Comparison of ENCODE assay signal across 17 cellular contexts in genomic region chr2:99373144-99373543, GRCh38. TPM values are rescaled to one million over a fixed set of nuclear protein-coding genes. Genes with fewer than 3 reads are reported as not detected.
DNase-seq lines count a peak whose midpoint lies in the region; ATAC-seq, FAIRE-seq and TF ChIP-seq lines count a peak whose summit lies in the region.
"Had no signal": no experiment of that assay in that cellular context is flagged by ENCODE, and none has a peak within 500 bp of the region (broad histone marks: within the 10 kb centered on the region; RNA-seq: fewer than 3 reads in every experiment).

No MANE protein-coding gene starts in this region.

- POLR2A ChIA-PET in MCF 10A (lab: Yijun Ruan, JAX): interaction anchor here (1.2 kb wide), 1 partner anchor 36 kb away, joined by 3 read pairs; the partner anchor contains the start of gene EIF5B

- TF ChIP-seq POLR2A in breast epithelium (IDR thresholded peaks at IDR 0.05) (no peak), GM12891 (IDR thresholded peaks at IDR 0.05; ENCODE audit: low read depth, low read length) (no peak)

- H3K9me3 Mint-ChIP-seq in MCF 10A (ENCODE audit: unreplicated experiment) (no peaks in the 10 kb centered on the region), endodermal cell (peaks cover 22% of the 10 kb centered on the region)
- H3K9me3 Mint-ChIP-seq in stimulated activated naive B cell treated with anti-CD40 and anti-IgM and Interleukin-4, amounts not matched to agents 10 μg/mL and 1 μg/mL and 100 μg/mL, for 72 hours: peaks cover 1 to 8% of the 10 kb centered on the region in 2 donors

- CTCF ChIA-PET in MCF 10A (lab: Yijun Ruan, JAX): interaction anchor here (1.0 to 2.8 kb wide), 2 partner anchors 8 to 10 kb away, joined by 3 to 14 read pairs; no protein-coding TSS in a partner anchor

- FAIRE-seq in GM12891 (lab: Jason Lieb, UNC): peak; percentile 13
- FAIRE-seq: G401.6, H54 had no signal

- DNase-seq in MCF 10A (ENCODE audit: unreplicated experiment) (no peak), breast epithelium (ENCODE audit: low spot score in 2 of 2) (no peak), GM12891 (ENCODE audit: insufficient read length, low spot score) (no peak), endodermal cell (no peak), NCI-H2196 (lab: John Stamatoyannopoulos, UW; ENCODE audit: unreplicated experiment) (no peak)
- DNase-seq in stimulated activated naive B cell treated with anti-CD40 and anti-IgM and Interleukin-4, amounts not matched to agents 10 μg/mL and 1 μg/mL and 100 μg/mL, for 72 hours: no peak
- DNase-seq: C1 segment of cervical spinal cord; CD4-positive, alpha-beta memory T cell; COR-L47; DMS153; DND-41; GOT3; HCEC 1CT had no signal

- H3K4me1 ChIP-seq in breast epithelium (no peaks in the 10 kb centered on the region), endodermal cell (ENCODE audit: control insufficient read depth, insufficient read depth, low read length) (no peaks in the 10 kb centered on the region)

- H3K27me3 Mint-ChIP-seq in MCF 10A (ENCODE audit: insufficient read depth, unreplicated experiment) (no peaks in the 10 kb centered on the region), endodermal cell (ENCODE audit: insufficient read depth) (no peaks in the 10 kb centered on the region)
- H3K27me3 Mint-ChIP-seq in stimulated activated naive B cell treated with anti-CD40 and anti-IgM and Interleukin-4, amounts not matched to agents 10 μg/mL and 1 μg/mL and 100 μg/mL, for 72 hours: no peaks in the 10 kb centered on the region
- H3K27me3 Mint-ChIP-seq: CD4-positive, alpha-beta memory T cell had no signal

- no peak for TF ChIP-seq CTCF in MCF 10A (IDR thresholded peaks at IDR 0.05; ENCODE audit: unreplicated experiment)
- no peak for TF ChIP-seq CTCF in breast epithelium (IDR thresholded peaks at IDR 0.05)
- no peak for TF ChIP-seq CTCF in endodermal cell (conservative IDR thresholded peaks at IDR 0.05)

- H3K9me3 ChIP-seq in breast epithelium (no peaks in the 10 kb centered on the region), endodermal cell (ENCODE audit: control insufficient read depth, low read length) (peaks cover 38% of the 10 kb centered on the region)

- no peak overlapping the region for H3K4me3 Mint-ChIP-seq in MCF 10A (ENCODE audit: unreplicated experiment)
- no peak overlapping the region for H3K4me3 Mint-ChIP-seq in endodermal cell
- no peak overlapping the region for H3K4me3 Mint-ChIP-seq in stimulated activated naive B cell treated with anti-CD40 and anti-IgM and Interleukin-4, amounts not matched to agents 10 μg/mL and 1 μg/mL and 100 μg/mL, for 72 hours
- H3K4me3 Mint-ChIP-seq: CD4-positive, alpha-beta memory T cell had no signal

- WGBS in endodermal cell (ENCODE audit: insufficient coverage in 1 of 2, insufficient read length in 1 of 2), 2 experiments: 90 to 100% methylated on average over 1 to 4 of the region's 4 CpGs

- H3K27ac ChIP-seq in breast epithelium (no peak overlapping the region), endodermal cell (ENCODE audit: low read depth, low read length) (no peak overlapping the region)

- no peak overlapping the region for H3K9ac ChIP-seq in endodermal cell (ENCODE audit: extremely low read depth, low read length, poor library complexity, severe bottlenecking)

- peak overlapping the region; percentile 31 for H3K27ac Mint-ChIP-seq in MCF 10A (ENCODE audit: low read depth, unreplicated experiment)
- H3K27ac Mint-ChIP-seq in endodermal cell: no peak overlapping the region
- H3K27ac Mint-ChIP-seq in stimulated activated naive B cell treated with anti-CD40 and anti-IgM and Interleukin-4, amounts not matched to agents 10 μg/mL and 1 μg/mL and 100 μg/mL, for 72 hours: peak overlapping the region; percentile 20

- BruUV-seq in MCF 10A (replicated peaks; lab: Mats Ljungman, UMichigan): no TSS peak

- H3K4me3 ChIP-seq in breast epithelium (no peak overlapping the region), endodermal cell (ENCODE audit: low read length) (peak overlapping the region; percentile 36)
- H3K4me3 ChIP-seq: GM12878 had no signal

- H3K4me1 Mint-ChIP-seq in MCF 10A (ENCODE audit: insufficient read depth, unreplicated experiment) (no peaks in the 10 kb centered on the region), endodermal cell (no peaks in the 10 kb centered on the region)
- H3K4me1 Mint-ChIP-seq in stimulated activated naive B cell treated with anti-CD40 and anti-IgM and Interleukin-4, amounts not matched to agents 10 μg/mL and 1 μg/mL and 100 μg/mL, for 72 hours: no peaks in the 10 kb centered on the region

- H3K27me3 ChIP-seq in breast epithelium: no peaks in the 10 kb centered on the region
- H3K27me3 ChIP-seq in endodermal cell (ENCODE audit: control insufficient read depth, insufficient read depth, low read length, poor library complexity, severe bottlenecking): no peaks in the 10 kb centered on the region

- H3K36me3 Mint-ChIP-seq in MCF 10A (ENCODE audit: insufficient read depth, unreplicated experiment): peaks cover 81% of the 10 kb centered on the region
- H3K36me3 Mint-ChIP-seq in endodermal cell (ENCODE audit: low read depth): peaks cover 79% of the 10 kb centered on the region
- H3K36me3 Mint-ChIP-seq in stimulated activated naive B cell treated with anti-CD40 and anti-IgM and Interleukin-4, amounts not matched to agents 10 μg/mL and 1 μg/mL and 100 μg/mL, for 72 hours: peaks cover 32 to 66% of the 10 kb centered on the region in 2 donors

- H3K36me3 ChIP-seq in breast epithelium (peaks cover 11% of the 10 kb centered on the region), endodermal cell (ENCODE audit: control insufficient read depth, insufficient read depth, low read length) (peaks cover 90% of the 10 kb centered on the region)

- intact Hi-C loops in MCF 10A (cut with micrococcal nuclease): no loop called here
- intact Hi-C loops in breast epithelium (cut with DNase I; ENCODE audit: low total_unique reads): no loop called here

- ATAC-seq in stimulated activated naive B cell treated with anti-CD40 and anti-IgM and Interleukin-4, amounts not matched to agents 10 μg/mL and 1 μg/mL and 100 μg/mL, for 72 hours (replicated peaks): no peak
- no peak for ATAC-seq in GM21515 (IDR thresholded peaks at IDR 0.05; ENCODE audit: unreplicated experiment)
- ATAC-seq: GM12878 had no signal

TF ChIP-seq in GM12891, 5 proteins besides CTCF, POLR2A, EP300 and RAD21:
- TF ChIP-seq SPI1 (IDR thresholded peaks at IDR 0.05; ENCODE audit: low read depth, low read length): no peak
- TF ChIP-seq POU2F2 (IDR thresholded peaks at IDR 0.05; ENCODE audit: low read depth, low read length): no peak
TF ChIP-seq in GM12891: peak in this region for 0.

RNA-seq across cellular contexts. Expression of gene EIF5B, which starts 36.0 kb away (rescaled TPM):
- total RNA-seq in MCF 10A (2022) (45.6 and 55.5 TPM in 2 replicates), breast epithelium (10 to 100 TPM; 32.5 to 53.7 (median 42.3) TPM), endodermal cell (10 to 100 TPM; 54.2 to 63.6 TPM)
- polyA plus RNA-seq in GM12891 (2012; ENCODE audit: low read depth, missing spikeins): 47.7 TPM
- polyA plus RNA-seq in endodermal cell (2013, experiment 1 of 2): 38.9 TPM
- polyA plus RNA-seq in endodermal cell (2013, experiment 2 of 2): 41.2 TPM

RNA-seq across cellular contexts. Expression of gene TXNDC9, which starts 37.0 kb away (rescaled TPM):
- total RNA-seq in MCF 10A (2022) (40.2 and 41.0 TPM in 2 replicates), breast epithelium (10 to 100 TPM; 31.7 to 54.4 (median 47.0) TPM), endodermal cell (10 to 100 TPM; 32.7 to 32.8 TPM)
- 27.5 TPM for polyA plus RNA-seq in GM12891 (2012; ENCODE audit: low read depth, missing spikeins)
- 43.5 TPM for polyA plus RNA-seq in endodermal cell (2013, experiment 1 of 2)
- 43.6 TPM for polyA plus RNA-seq in endodermal cell (2013, experiment 2 of 2)
